In the genomic region with DNA sequence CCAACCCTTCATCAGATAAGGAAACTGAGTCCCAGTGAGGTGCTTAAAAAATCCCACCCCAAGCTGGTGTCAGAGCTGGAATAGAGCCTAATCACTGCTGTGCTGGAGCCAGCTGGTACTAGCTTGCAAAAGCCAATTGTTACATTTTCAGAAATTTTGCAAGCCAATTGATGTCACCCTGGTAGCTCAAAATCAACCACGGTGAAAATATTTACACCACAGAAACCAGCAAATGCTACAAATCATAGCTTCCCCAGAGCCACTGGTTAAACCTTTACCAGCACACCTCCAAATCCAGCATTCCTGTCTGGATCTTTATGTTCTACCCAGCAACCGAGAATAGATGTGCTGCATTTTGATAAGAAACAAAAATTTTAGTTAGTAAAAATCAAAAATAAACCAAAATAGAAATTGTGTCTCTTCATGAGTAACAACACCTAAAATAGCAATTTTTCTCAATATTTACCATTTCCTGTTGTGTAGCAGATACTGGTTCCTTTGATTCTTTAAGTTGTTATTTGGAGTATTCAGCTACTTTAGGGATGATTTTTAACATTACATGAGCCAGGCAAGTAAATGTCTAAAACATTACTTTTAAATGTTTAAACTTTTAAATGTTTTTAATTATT, we compare ENCODE assay signal across 8 cellular contexts. TPM values are rescaled to one million over a fixed set of nuclear protein-coding genes. Genes with fewer than 3 reads are reported as not detected.
A peak's percentile ranks its signal among the peaks of the same experiment; 100 is the strongest.
DNase-seq lines count a peak whose midpoint lies in the region; ATAC-seq and TF ChIP-seq lines count a peak whose summit lies in the region.

No MANE protein-coding gene starts in this region.

- H3K4me3 ChIP-seq in GM08714 (ENCODE audit: low read length) (peak overlapping the region; percentile 61), HUES48 (ENCODE audit: low read depth, low read length) (peak overlapping the region; percentile 29; the same call in 1 of the 2 replicates)

- H3K9me3 ChIP-seq in HUES48 (ENCODE audit: control insufficient read depth, insufficient read depth, low read length) = no peaks in the 10 kb centered on the region

- DNase-seq in non-pigmented ciliary epithelial cell (ENCODE audit: low read depth) (peak; percentile 80), hepatic stellate cell (ENCODE audit: low spot score) (no peak), omental fat pad (ENCODE audit: low spot score) (no peak), GM13977 (ENCODE audit: low spot score) (no peak)

- H3K9ac ChIP-seq in HUES48 (ENCODE audit: low read depth, low read length) = no peak overlapping the region

- peak overlapping the region; percentile 87 for H3K27ac ChIP-seq in HUES48 (ENCODE audit: low read depth, low read length)
- H3K27ac ChIP-seq in cingulate gyrus (ENCODE audit: low read depth, low read length) = peak overlapping the region; percentile 92

- H3K27me3 ChIP-seq in HUES48 (ENCODE audit: control insufficient read depth, insufficient read depth, low read length) = no peaks in the 10 kb centered on the region

- 0 out of 2 replicates have a peak, but pooled peaks cover 6% of the 10 kb centered on the region for H3K36me3 ChIP-seq in HUES48 (ENCODE audit: control insufficient read depth, insufficient read depth, low read length)

- in situ Hi-C loops in GM13977 (cut with MboI; ENCODE audit: low pct_unique_long_range_greater_than_20kb, low sequenced_read_pairs, unreplicated experiment) = no loop called here

- peaks cover 29% of the 10 kb centered on the region for H3K4me1 ChIP-seq in HUES48 (ENCODE audit: control insufficient read depth, insufficient read depth, low read length)

- TF ChIP-seq CTCF in omental fat pad (IDR thresholded peaks at IDR 0.05) (no peak), GM13977 (IDR thresholded peaks at IDR 0.05; ENCODE audit: extremely low read depth, insufficient read depth, missing control alignments) (no peak)

- ATAC-seq in GM21529 (IDR thresholded peaks at IDR 0.05; ENCODE audit: unreplicated experiment) = peak; percentile 66
- ATAC-seq in omental fat pad (ENCODE audit: low FRiP score) = no peak

RNA-seq across cellular contexts. Expression of gene LCA5, which starts 7.2 kb away (rescaled TPM):
- 1 to 10 TPM; 3.4 to 9.0 (median 4.9) TPM for total RNA-seq in omental fat pad
